In the genomic region with DNA sequence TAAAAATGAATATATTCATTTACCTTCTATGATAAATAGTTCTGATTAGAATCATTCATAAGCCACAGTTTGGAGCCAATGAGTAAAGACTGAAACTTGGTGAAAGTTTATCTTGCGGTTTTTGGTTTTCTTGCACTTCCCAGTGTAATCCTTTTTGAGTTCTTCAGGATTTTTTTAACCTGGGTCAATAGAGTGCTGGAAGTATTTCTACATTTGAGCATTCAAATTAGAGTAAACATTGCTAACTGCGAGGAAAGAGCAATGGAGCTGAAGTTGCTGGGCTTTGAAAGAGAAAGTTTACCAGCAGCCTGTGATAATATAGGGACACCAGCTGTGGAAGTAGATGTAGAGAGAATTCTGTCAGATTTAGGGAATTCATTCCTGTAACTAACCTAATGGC, we compare ENCODE assay signal across 22 cellular contexts.
"Had no signal": no experiment of that assay in that cellular context is flagged by ENCODE, and none has a peak within 500 bp of the region (broad histone marks: within the 10 kb centered on the region; RNA-seq: fewer than 3 reads in every experiment).

No MANE protein-coding gene starts in this region.

- DNase-seq: activated B cell treated with CpG ODN at 0.5 μM for 24 hours; activated CD4-positive, alpha-beta memory T cell treated with anti-CD3 and anti-CD28 coated beads, Interleukin-2, amount 10 ng/mL, durations not matched to agents 7 days and 5 days; activated CD4-positive, alpha-beta T cell treated with anti-CD3 and anti-CD28 coated beads for 4 hours; activated naive CD4-positive, alpha-beta T cell treated with anti-CD3 and anti-CD28 coated beads for 36 hours; activated T-cell treated with anti-CD3 and anti-CD28 coated beads, Interleukin-2, amount 50 U/mL, for 1 hour; aorta; dermis blood vessel endothelial cell; effector memory CD4-positive, alpha-beta T cell; foreskin fibroblast; left cardiac atrium; midbrain; nucleus accumbens; posterior cingulate gyrus; stimulated activated CD4-positive, alpha-beta T cell treated with anti-CD3 and anti-CD28 coated beads, Interleukin-12 subunit alpha, Interleukin-12 subunit beta, amount 100 ng/mL, for 4 hours; stimulated activated CD4-positive, alpha-beta T cell treated with anti-CD3 and anti-CD28 coated beads, Interleukin-1b, Interleukin-23, amount 100 ng/mL, for 48 hours; stimulated activated CD8-positive, alpha-beta memory T cell treated with anti-CD3 and anti-CD28 coated beads, Interleukin-4, amount 100 ng/mL, for 48 hours; stimulated activated naive CD4-positive, alpha-beta T cell; substantia nigra had no signal

- H3K4me3 ChIP-seq: esophagus muscularis mucosa, tibial nerve had no signal

- H3K4me1 ChIP-seq: tibial nerve had no signal

- H3K27me3 ChIP-seq: esophagus muscularis mucosa, tibial nerve had no signal

- H3K36me3 ChIP-seq: esophagus muscularis mucosa had no signal

- H3K4me3 Mint-ChIP-seq: activated B cell treated with CpG ODN at 0.5 μM for 24 hours; activated CD4-positive, alpha-beta memory T cell treated with anti-CD3 and anti-CD28 coated beads, Interleukin-2, amount 10 ng/mL, durations not matched to agents 7 days and 5 days; activated naive CD4-positive, alpha-beta T cell treated with anti-CD3 and anti-CD28 coated beads for 36 hours; nephron had no signal

- H3K27ac Mint-ChIP-seq: activated B cell treated with CpG ODN at 0.5 μM for 24 hours; activated CD4-positive, alpha-beta memory T cell treated with anti-CD3 and anti-CD28 coated beads, Interleukin-2, amount 10 ng/mL, durations not matched to agents 7 days and 5 days; activated naive CD4-positive, alpha-beta T cell treated with anti-CD3 and anti-CD28 coated beads for 36 hours; activated T-helper 2 cell treated with anti-CD3 and anti-CD28 coated beads, Interferon-gamma antibody, Interleukin-2, Interleukin-4, amounts not matched to agents 10 μg/mL and 5 μg/mL and 100 μg/mL, durations not matched to agents 14 hours and 24 hours and 36 hours; nephron had no signal

- H3K9me3 Mint-ChIP-seq: activated B cell treated with CpG ODN at 0.5 μM for 24 hours; activated CD4-positive, alpha-beta memory T cell treated with anti-CD3 and anti-CD28 coated beads, Interleukin-2, amount 10 ng/mL, durations not matched to agents 7 days and 5 days; activated naive CD4-positive, alpha-beta T cell treated with anti-CD3 and anti-CD28 coated beads for 36 hours; activated T-helper 2 cell treated with anti-CD3 and anti-CD28 coated beads, Interferon-gamma antibody, Interleukin-2, Interleukin-4, amounts not matched to agents 10 μg/mL and 5 μg/mL and 100 μg/mL, durations not matched to agents 14 hours and 24 hours and 36 hours; nephron had no signal

- H3K27ac ChIP-seq: tibial nerve had no signal

- H3K4me1 Mint-ChIP-seq: nephron had no signal

- H3K9me3 ChIP-seq: esophagus muscularis mucosa, tibial nerve had no signal

- H3K27me3 Mint-ChIP-seq: activated B cell treated with CpG ODN at 0.5 μM for 24 hours; activated CD4-positive, alpha-beta memory T cell treated with anti-CD3 and anti-CD28 coated beads, Interleukin-2, amount 10 ng/mL, durations not matched to agents 7 days and 5 days had no signal

- ATAC-seq: left cardiac atrium had no signal
